Comparison of ENCODE assay signal across 1 cellular context in the genomic region with DNA sequence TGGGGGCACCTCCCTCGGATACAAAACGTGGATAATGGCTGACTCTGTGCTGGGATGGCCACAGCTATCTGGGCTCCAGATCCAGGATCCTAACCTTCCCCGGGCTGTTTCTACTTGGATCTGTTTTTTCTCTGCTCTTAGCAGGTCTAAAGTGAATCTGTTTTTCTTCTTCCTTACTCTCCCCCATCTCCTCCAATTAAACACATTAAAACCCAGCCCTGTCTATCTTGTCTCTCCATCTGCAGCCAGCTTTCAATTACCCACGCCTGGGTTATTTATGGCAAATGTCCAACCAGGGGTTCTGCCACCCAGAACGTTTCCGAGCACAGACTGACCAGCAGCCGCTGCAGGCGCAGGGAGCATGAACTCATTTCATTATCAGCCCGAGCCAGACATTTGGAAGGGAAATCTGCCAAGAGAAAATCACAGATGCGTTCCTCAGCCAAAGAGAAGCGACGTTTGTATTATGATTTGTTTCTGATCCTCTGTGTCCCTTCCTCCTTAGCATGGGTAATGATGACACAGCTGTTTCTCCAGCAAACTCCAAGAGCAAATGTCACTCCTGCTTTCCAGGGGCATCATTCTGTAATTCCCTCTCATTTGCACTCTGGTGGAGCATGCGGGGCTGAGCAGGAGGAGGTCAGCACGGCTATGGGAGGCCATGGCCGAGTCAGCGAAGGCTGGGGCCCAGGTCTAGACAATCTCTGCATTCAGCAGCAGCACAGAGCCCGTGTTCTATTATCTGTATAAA.
TF ChIP-seq lines count a peak whose summit lies in the region.

No MANE protein-coding gene starts in this region.

TF ChIP-seq in K562, 482 proteins besides CTCF, POLR2A, EP300 and RAD21 (continued from another document and continues in another):
- TF ChIP-seq, protein P1, sequence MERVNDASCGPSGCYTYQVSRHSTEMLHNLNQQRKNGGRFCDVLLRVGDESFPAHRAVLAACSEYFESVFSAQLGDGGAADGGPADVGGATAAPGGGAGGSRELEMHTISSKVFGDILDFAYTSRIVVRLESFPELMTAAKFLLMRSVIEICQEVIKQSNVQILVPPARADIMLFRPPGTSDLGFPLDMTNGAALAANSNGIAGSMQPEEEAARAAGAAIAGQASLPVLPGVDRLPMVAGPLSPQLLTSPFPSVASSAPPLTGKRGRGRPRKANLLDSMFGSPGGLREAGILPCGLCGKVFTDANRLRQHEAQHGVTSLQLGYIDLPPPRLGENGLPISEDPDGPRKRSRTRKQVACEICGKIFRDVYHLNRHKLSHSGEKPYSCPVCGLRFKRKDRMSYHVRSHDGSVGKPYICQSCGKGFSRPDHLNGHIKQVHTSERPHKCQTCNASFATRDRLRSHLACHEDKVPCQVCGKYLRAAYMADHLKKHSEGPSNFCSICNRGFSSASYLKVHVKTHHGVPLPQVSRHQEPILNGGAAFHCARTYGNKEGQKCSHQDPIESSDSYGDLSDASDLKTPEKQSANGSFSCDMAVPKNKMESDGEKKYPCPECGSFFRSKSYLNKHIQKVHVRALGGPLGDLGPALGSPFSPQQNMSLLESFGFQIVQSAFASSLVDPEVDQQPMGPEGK (CRISPR knock-in tag; IDR thresholded peaks at IDR 0.05; ENCODE audit: borderline replicate concordance) = no peak
- no peak for TF ChIP-seq ZNF778 (CRISPR knock-in tag; IDR thresholded peaks at IDR 0.05)
- TF ChIP-seq ELF2 (CRISPR knock-in tag; IDR thresholded peaks at IDR 0.05) = no peak
- TF ChIP-seq TGIF2 (CRISPR knock-in tag; IDR thresholded peaks at IDR 0.05) = no peak
- peak; percentile 7 for TF ChIP-seq NEUROD1 (IDR thresholded peaks at IDR 0.05; ENCODE audit: borderline replicate concordance, low read depth, low read length, partially characterized antibody)
- TF ChIP-seq DACH1 (IDR thresholded peaks at IDR 0.05; ENCODE audit: partially characterized antibody) = peak; percentile 48
- TF ChIP-seq ZNF589 (CRISPR knock-in tag; IDR thresholded peaks at IDR 0.05; ENCODE audit: low read depth) = peak; percentile 96
- no peak for TF ChIP-seq HOXB6 (CRISPR knock-in tag; IDR thresholded peaks at IDR 0.05; ENCODE audit: borderline replicate concordance)
- TF ChIP-seq STAT5A (IDR thresholded peaks at IDR 0.05; ENCODE audit: borderline replicate concordance, low read length) = peak; percentile 79
- no peak for TF ChIP-seq KAT7 (CRISPR knock-in tag; IDR thresholded peaks at IDR 0.05; ENCODE audit: borderline replicate concordance)
- TF ChIP-seq ZNF224 (CRISPR knock-in tag; IDR thresholded peaks at IDR 0.05) = no peak
- no peak for TF ChIP-seq POLR2H (tag; IDR thresholded peaks at IDR 0.05; ENCODE audit: low read depth)
- TF ChIP-seq, protein P2, sequence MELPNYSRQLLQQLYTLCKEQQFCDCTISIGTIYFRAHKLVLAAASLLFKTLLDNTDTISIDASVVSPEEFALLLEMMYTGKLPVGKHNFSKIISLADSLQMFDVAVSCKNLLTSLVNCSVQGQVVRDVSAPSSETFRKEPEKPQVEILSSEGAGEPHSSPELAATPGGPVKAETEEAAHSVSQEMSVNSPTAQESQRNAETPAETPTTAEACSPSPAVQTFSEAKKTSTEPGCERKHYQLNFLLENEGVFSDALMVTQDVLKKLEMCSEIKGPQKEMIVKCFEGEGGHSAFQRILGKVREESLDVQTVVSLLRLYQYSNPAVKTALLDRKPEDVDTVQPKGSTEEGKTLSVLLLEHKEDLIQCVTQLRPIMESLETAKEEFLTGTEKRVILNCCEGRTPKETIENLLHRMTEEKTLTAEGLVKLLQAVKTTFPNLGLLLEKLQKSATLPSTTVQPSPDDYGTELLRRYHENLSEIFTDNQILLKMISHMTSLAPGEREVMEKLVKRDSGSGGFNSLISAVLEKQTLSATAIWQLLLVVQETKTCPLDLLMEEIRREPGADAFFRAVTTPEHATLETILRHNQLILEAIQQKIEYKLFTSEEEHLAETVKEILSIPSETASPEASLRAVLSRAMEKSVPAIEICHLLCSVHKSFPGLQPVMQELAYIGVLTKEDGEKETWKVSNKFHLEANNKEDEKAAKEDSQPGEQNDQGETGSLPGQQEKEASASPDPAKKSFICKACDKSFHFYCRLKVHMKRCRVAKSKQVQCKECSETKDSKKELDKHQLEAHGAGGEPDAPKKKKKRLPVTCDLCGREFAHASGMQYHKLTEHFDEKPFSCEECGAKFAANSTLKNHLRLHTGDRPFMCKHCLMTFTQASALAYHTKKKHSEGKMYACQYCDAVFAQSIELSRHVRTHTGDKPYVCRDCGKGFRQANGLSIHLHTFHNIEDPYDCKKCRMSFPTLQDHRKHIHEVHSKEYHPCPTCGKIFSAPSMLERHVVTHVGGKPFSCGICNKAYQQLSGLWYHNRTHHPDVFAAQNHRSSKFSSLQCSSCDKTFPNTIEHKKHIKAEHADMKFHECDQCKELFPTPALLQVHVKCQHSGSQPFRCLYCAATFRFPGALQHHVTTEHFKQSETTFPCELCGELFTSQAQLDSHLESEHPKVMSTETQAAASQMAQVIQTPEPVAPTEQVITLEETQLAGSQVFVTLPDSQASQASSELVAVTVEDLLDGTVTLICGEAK (IDR thresholded peaks at IDR 0.05) = no peak
- TF ChIP-seq, protein P2 (CRISPR knock-in tag; IDR thresholded peaks at IDR 0.05) = no peak
- no peak for TF ChIP-seq ZNF586 (CRISPR knock-in tag; conservative IDR thresholded peaks at IDR 0.05)
- no peak for TF ChIP-seq TEAD1 (CRISPR knock-in tag; IDR thresholded peaks at IDR 0.05)
- TF ChIP-seq RHOXF2B (CRISPR knock-in tag; conservative IDR thresholded peaks at IDR 0.05) = no peak
- TF ChIP-seq POLR2G (IDR thresholded peaks at IDR 0.05; ENCODE audit: low read depth, low read length) = no peak
- peak; percentile 48; the same call in 1 of the 2 replicates for TF ChIP-seq KHSRP (IDR thresholded peaks at IDR 0.05)
- TF ChIP-seq, protein P3, sequence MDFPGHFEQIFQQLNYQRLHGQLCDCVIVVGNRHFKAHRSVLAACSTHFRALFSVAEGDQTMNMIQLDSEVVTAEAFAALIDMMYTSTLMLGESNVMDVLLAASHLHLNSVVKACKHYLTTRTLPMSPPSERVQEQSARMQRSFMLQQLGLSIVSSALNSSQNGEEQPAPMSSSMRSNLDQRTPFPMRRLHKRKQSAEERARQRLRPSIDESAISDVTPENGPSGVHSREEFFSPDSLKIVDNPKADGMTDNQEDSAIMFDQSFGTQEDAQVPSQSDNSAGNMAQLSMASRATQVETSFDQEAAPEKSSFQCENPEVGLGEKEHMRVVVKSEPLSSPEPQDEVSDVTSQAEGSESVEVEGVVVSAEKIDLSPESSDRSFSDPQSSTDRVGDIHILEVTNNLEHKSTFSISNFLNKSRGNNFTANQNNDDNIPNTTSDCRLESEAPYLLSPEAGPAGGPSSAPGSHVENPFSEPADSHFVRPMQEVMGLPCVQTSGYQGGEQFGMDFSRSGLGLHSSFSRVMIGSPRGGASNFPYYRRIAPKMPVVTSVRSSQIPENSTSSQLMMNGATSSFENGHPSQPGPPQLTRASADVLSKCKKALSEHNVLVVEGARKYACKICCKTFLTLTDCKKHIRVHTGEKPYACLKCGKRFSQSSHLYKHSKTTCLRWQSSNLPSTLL (IDR thresholded peaks at IDR 0.05) = no peak
- TF ChIP-seq, protein P4, sequence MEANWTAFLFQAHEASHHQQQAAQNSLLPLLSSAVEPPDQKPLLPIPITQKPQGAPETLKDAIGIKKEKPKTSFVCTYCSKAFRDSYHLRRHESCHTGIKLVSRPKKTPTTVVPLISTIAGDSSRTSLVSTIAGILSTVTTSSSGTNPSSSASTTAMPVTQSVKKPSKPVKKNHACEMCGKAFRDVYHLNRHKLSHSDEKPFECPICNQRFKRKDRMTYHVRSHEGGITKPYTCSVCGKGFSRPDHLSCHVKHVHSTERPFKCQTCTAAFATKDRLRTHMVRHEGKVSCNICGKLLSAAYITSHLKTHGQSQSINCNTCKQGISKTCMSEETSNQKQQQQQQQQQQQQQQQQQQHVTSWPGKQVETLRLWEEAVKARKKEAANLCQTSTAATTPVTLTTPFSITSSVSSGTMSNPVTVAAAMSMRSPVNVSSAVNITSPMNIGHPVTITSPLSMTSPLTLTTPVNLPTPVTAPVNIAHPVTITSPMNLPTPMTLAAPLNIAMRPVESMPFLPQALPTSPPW (CRISPR knock-in tag; IDR thresholded peaks at IDR 0.05) = peak; percentile 59
- TF ChIP-seq HNRNPLL (IDR thresholded peaks at IDR 0.05; ENCODE audit: low read depth, low read length, poor library complexity, severe bottlenecking) = peak; percentile 72
- TF ChIP-seq C11orf30 (IDR thresholded peaks at IDR 0.05; ENCODE audit: low read depth) = peak; percentile 99
- TF ChIP-seq ZNF766 (CRISPR knock-in tag; conservative IDR thresholded peaks at IDR 0.05) = peak; percentile 37; the same call in 1 of the 2 replicates
- no peak for TF ChIP-seq JUNB (CRISPR knock-in tag; conservative IDR thresholded peaks at IDR 0.05)
- TF ChIP-seq CBFA2T3 (IDR thresholded peaks at IDR 0.05) = peak; percentile 96
- no peak for TF ChIP-seq BCL6 (CRISPR knock-in tag; IDR thresholded peaks at IDR 0.05)
- TF ChIP-seq MTA2 (IDR thresholded peaks at IDR 0.05; ENCODE audit: low read depth) = peak; percentile 91
- TF ChIP-seq NCOA1 (IDR thresholded peaks at IDR 0.05; ENCODE audit: low read depth) = peak; percentile 68
- TF ChIP-seq POLR3A (IDR thresholded peaks at IDR 0.05; ENCODE audit: borderline replicate concordance, extremely low read depth, insufficient read depth, insufficient read length) = no peak
- TF ChIP-seq RNF2 (IDR thresholded peaks at IDR 0.05) = peak; percentile 49; the same call in 1 of the 2 replicates
- no peak for TF ChIP-seq KDM4B (IDR thresholded peaks at IDR 0.05; ENCODE audit: borderline replicate concordance in 2 of 2, low read depth in 1 of 2)
- no peak for TF ChIP-seq ZNF79 (CRISPR knock-in tag; IDR thresholded peaks at IDR 0.05; ENCODE audit: low read depth)
- peak; percentile 100 for TF ChIP-seq KDM1A (IDR thresholded peaks at IDR 0.05)
- TF ChIP-seq MAFK (IDR thresholded peaks at IDR 0.05; ENCODE audit: low read length) = peak; percentile 93
- no peak for TF ChIP-seq GTF2E2 (tag; IDR thresholded peaks at IDR 0.05)
- TF ChIP-seq EZH2 (IDR thresholded peaks at IDR 0.05; ENCODE audit: borderline replicate concordance, low read depth, low read length) = no peak
- TF ChIP-seq TSC22D4 (tag; IDR thresholded peaks at IDR 0.05) = no peak
- TF ChIP-seq, protein P5, sequence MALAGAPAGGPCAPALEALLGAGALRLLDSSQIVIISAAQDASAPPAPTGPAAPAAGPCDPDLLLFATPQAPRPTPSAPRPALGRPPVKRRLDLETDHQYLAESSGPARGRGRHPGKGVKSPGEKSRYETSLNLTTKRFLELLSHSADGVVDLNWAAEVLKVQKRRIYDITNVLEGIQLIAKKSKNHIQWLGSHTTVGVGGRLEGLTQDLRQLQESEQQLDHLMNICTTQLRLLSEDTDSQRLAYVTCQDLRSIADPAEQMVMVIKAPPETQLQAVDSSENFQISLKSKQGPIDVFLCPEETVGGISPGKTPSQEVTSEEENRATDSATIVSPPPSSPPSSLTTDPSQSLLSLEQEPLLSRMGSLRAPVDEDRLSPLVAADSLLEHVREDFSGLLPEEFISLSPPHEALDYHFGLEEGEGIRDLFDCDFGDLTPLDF (CRISPR knock-in tag; IDR thresholded peaks at IDR 0.05) = no peak
- no peak for TF ChIP-seq CEBPB (tag; IDR thresholded peaks at IDR 0.05)
- no peak for TF ChIP-seq RAD51 (IDR thresholded peaks at IDR 0.05; ENCODE audit: borderline replicate concordance, low read depth)
- peak; percentile 90 for TF ChIP-seq ZNF175 (CRISPR knock-in tag; IDR thresholded peaks at IDR 0.05; ENCODE audit: low read depth)
- TF ChIP-seq EHMT2 (IDR thresholded peaks at IDR 0.05) = no peak
- TF ChIP-seq HMG20B (CRISPR knock-in tag; IDR thresholded peaks at IDR 0.05) = no peak
- TF ChIP-seq, protein P6, sequence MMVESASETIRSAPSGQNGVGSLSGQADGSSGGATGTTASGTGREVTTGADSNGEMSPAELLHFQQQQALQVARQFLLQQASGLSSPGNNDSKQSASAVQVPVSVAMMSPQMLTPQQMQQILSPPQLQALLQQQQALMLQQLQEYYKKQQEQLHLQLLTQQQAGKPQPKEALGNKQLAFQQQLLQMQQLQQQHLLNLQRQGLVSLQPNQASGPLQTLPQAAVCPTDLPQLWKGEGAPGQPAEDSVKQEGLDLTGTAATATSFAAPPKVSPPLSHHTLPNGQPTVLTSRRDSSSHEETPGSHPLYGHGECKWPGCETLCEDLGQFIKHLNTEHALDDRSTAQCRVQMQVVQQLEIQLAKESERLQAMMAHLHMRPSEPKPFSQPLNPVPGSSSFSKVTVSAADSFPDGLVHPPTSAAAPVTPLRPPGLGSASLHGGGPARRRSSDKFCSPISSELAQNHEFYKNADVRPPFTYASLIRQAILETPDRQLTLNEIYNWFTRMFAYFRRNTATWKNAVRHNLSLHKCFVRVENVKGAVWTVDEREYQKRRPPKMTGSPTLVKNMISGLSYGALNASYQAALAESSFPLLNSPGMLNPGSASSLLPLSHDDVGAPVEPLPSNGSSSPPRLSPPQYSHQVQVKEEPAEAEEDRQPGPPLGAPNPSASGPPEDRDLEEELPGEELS (CRISPR knock-in tag; IDR thresholded peaks at IDR 0.05; ENCODE audit: borderline replicate concordance) = no peak
- no peak for TF ChIP-seq SIN3A (IDR thresholded peaks at IDR 0.05; ENCODE audit: borderline replicate concordance in 2 of 2, control insufficient read depth in 1 of 2, low read depth in 2 of 2, low read length in 2 of 2)
